ENCODE assay signal across 9 cellular contexts in genomic region chr11:9527481-9528140, GRCh38. TPM values are rescaled to one million over a fixed set of nuclear protein-coding genes. Genes with fewer than 3 reads are reported as not detected.
DNase-seq lines count a peak whose midpoint lies in the region; ATAC-seq and TF ChIP-seq lines count a peak whose summit lies in the region.
"Had no signal": no experiment of that assay in that cellular context is flagged by ENCODE, and none has a peak within 500 bp of the region (broad histone marks: within the 10 kb centered on the region; RNA-seq: fewer than 3 reads in every experiment).

No MANE protein-coding gene starts in this region.

- CTCF ChIA-PET in BJ (lab: Yijun Ruan, JAX) = interaction anchor here (0.7 kb wide), 1 partner anchor 190 kb away, joined by 4 read pairs; no protein-coding TSS in a partner anchor

- H3K9me3 ChIP-seq in SK-N-MC (ENCODE audit: low read depth, low read length) = no peaks in the 10 kb centered on the region

- H3K36me3 ChIP-seq in BJ (ENCODE audit: control insufficient read depth, insufficient read depth, low read length) (no peaks in the 10 kb centered on the region; the same call in 1 of the 2 replicates), SK-N-MC (ENCODE audit: insufficient read depth, low read length) (peaks cover 7% of the 10 kb centered on the region)

- no peak overlapping the region for H3K4me3 ChIP-seq in BJ (ENCODE audit: low read depth, low read length)
- peak overlapping the region; percentile 76 for H3K4me3 ChIP-seq in SK-N-MC
- H3K4me3 ChIP-seq in retinal pigment epithelial cell (ENCODE audit: low read length) = no peak overlapping the region

- DNase-seq in BJ (ENCODE audit: low read depth) = peak; percentile 41
- no peak for DNase-seq in SK-N-MC (ENCODE audit: low read depth, low spot score)
- peak; percentile 75 for DNase-seq in fibroblast of the conjunctiva (ENCODE audit: low read depth)
- peak; percentile 52 for DNase-seq in retinal pigment epithelial cell (ENCODE audit: low read depth)
- no peak for DNase-seq in stimulated activated naive CD4-positive, alpha-beta T cell treated with Interleukin-2 at 50 U/mL for 16 hours (lab: John Stamatoyannopoulos, UW)
- no peak for DNase-seq in occipital lobe (lab: John Stamatoyannopoulos, UW)
- DNase-seq: NCI-H146 had no signal

- POLR2A ChIA-PET in BJ (lab: Charles Lee) = interaction anchor here (0.5 kb wide), 1 partner anchor 777 kb away, joined by 4 read pairs; the partner anchor contains the start of gene ADM

- TF ChIP-seq CTCF in BJ (IDR thresholded peaks at IDR 0.05; ENCODE audit: insufficient read depth, low read depth, low read length) = no peak
- no peak for TF ChIP-seq CTCF in retinal pigment epithelial cell (conservative IDR thresholded peaks at IDR 0.05; ENCODE audit: low read depth, low read length)

- no peaks in the 10 kb centered on the region for H3K27me3 ChIP-seq in BJ (ENCODE audit: control insufficient read depth, insufficient read depth, low read length)

- H3K27ac ChIP-seq in SK-N-MC = peak overlapping the region; percentile 89

- ATAC-seq in GM18858 (IDR thresholded peaks at IDR 0.05; ENCODE audit: unreplicated experiment) (no peak), HG02970 (IDR thresholded peaks at IDR 0.05; ENCODE audit: low FRiP score, unreplicated experiment) (no peak)

- no peak overlapping the region for H3K9ac ChIP-seq in SK-N-MC (ENCODE audit: insufficient read length)

RNA-seq across cellular contexts. Expression of gene WEE1, which starts 45.9 kb away (rescaled TPM):
- polyA plus RNA-seq in BJ (2011; rRNA removed) = 31.7 and 60.1 TPM in 2 replicates
- polyA minus RNA-seq in BJ (2011; rRNA and poly(A)+ RNA removed) = 14.5 and 19.6 TPM in 2 replicates
- 17.3 TPM for total RNA-seq in occipital lobe

Comparison
In these comparisons a context has a peak if more than half of its experiments do, and no peak if none do; other contexts are left out.
1. DNase-seq: peak in BJ (single experiment), fibroblast of the conjunctiva (single experiment) and retinal pigment epithelial cell (single experiment); none in SK-N-MC (single experiment), stimulated activated naive CD4-positive, alpha-beta T cell treated with Interleukin-2 at 50 U/mL for 16 hours (single experiment) and occipital lobe (single experiment).